ENCODE assay signal across 16 cellular contexts in the genomic region with DNA sequence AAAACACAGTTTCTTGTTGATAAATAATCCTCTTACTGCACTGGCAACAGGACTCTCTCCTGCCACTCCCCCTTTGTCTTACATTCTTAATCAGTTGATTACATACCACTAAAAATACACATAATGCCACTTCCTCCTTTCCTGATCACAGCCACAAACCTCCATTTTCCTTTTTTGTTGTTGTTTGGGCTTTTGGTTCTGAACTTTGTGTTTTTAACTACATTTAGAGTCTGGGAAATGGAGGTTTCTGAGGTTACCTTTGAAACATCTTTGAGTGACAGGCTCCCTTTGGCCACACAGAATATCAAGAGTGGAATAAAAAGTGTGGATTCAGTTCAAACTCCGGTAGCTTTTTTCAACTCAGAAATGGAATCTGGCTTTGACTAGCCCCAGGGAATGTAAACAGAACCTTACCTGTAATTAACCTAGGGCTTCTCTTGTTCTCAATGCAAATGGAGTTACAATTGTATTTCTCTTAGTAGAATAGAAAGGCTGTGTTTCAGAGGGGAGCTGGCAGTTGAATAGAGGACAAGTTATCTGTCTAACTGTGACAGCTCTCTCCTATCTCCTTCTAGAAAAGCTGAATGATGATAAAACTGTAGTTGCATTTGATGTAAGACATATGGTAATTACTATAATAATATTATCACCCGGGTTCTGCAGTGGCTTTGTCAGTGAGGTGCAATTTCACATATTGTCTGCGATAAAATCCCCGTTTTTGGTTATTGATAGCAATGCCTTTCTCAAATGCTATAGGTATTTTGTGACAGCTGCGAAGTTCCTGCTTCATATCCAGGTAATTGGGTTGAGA.
DNase-seq lines count a peak whose midpoint lies in the region; ATAC-seq, FAIRE-seq and TF ChIP-seq lines count a peak whose summit lies in the region.
"Had no signal": no experiment of that assay in that cellular context is flagged by ENCODE, and none has a peak within 500 bp of the region (broad histone marks: within the 10 kb centered on the region; RNA-seq: fewer than 3 reads in every experiment).

No MANE protein-coding gene starts in this region.

- TF ChIP-seq RAD21 in SK-N-SH (IDR thresholded peaks at IDR 0.05; ENCODE audit: low read length), result no peak

- H3K4me3 Mint-ChIP-seq in mesothelial cell of epicardium, result no peak overlapping the region
- H3K4me3 Mint-ChIP-seq: activated naive CD8-positive, alpha-beta T cell; neural crest cell had no signal

- H3K36me3 Mint-ChIP-seq in mesothelial cell of epicardium, result no peaks in the 10 kb centered on the region

- H3K27ac Mint-ChIP-seq in mesothelial cell of epicardium, result peak overlapping the region; percentile 55
- H3K27ac Mint-ChIP-seq: activated naive CD8-positive, alpha-beta T cell had no signal

- POLR2A ChIA-PET in SK-N-SH (lab: Yijun Ruan, JAX), result no interaction called here

- H3K4me1 ChIP-seq in SK-N-SH (ENCODE audit: control insufficient read depth in 1 of 2, insufficient read depth in 2 of 2, low read depth in 1 of 2, low read length in 1 of 2), result peaks cover 0 to 4% of the 10 kb centered on the region in 2 experiments; a peak in 2 of 4 replicates
- H3K4me1 ChIP-seq: BE2C had no signal

- H3K36me3 ChIP-seq in SK-N-SH (replicated peaks in 1 of 2; ENCODE audit: control insufficient read depth in 1 of 2, insufficient read depth in 2 of 2, low read length in 1 of 2), result no peaks in the 10 kb centered on the region
- H3K36me3 ChIP-seq: BE2C had no signal

- peaks cover 16% of the 10 kb centered on the region for H3K4me1 Mint-ChIP-seq in mesothelial cell of epicardium

- no peak for TF ChIP-seq CTCF in SK-N-SH (IDR thresholded peaks at IDR 0.05)
- TF ChIP-seq CTCF in mesothelial cell of epicardium (IDR thresholded peaks at IDR 0.05; ENCODE audit: unreplicated experiment), result no peak

- H3K4me3 ChIP-seq in SK-N-SH (ENCODE audit: low read depth in 2 of 2, low read length in 1 of 2), result no peak overlapping the region

- H3K27me3 ChIP-seq in SK-N-SH (ENCODE audit: insufficient read depth), result no peaks in the 10 kb centered on the region
- H3K27me3 ChIP-seq: BE2C had no signal

- no peaks in the 10 kb centered on the region for H3K9me3 ChIP-seq in SK-N-SH
- H3K9me3 ChIP-seq: BE2C had no signal

- no peaks in the 10 kb centered on the region for H3K9me2 ChIP-seq in SK-N-SH

- H3K9ac ChIP-seq in SK-N-SH, result no peak overlapping the region

- no peaks in the 10 kb centered on the region for H3K79me2 ChIP-seq in SK-N-SH (ENCODE audit: insufficient read depth)

- H3K27ac ChIP-seq in SK-N-SH (ENCODE audit: low read depth in 2 of 2, low read length in 1 of 2), result peak overlapping the region in 1 of 2 experiments; percentile 11; a peak in 1 of 4 replicates

- peaks cover 3% of the 10 kb centered on the region for H3K9me3 Mint-ChIP-seq in mesothelial cell of epicardium
- H3K9me3 Mint-ChIP-seq: neural crest cell had no signal

- H3K27me3 Mint-ChIP-seq in mesothelial cell of epicardium (ENCODE audit: low read depth), result no peaks in the 10 kb centered on the region

- no peaks in the 10 kb centered on the region for H4K20me1 ChIP-seq in SK-N-SH (ENCODE audit: insufficient read depth)

- no peak for DNase-seq in GM19239 (ENCODE audit: insufficient read length, low spot score)
- peak; percentile 90 for DNase-seq in NCI-H146 (lab: John Stamatoyannopoulos, UW)
- peak; percentile 7 for DNase-seq in SK-N-SH
- DNase-seq in mesothelial cell of epicardium (ENCODE audit: low spot score in 2 of 2, unreplicated experiment in 2 of 2), result no peak
- no peak for DNase-seq in DMS153 (lab: John Stamatoyannopoulos, UW)
- no peak for DNase-seq in mesenteric fat pad (ENCODE audit: low spot score)
- DNase-seq in kidney glomerular epithelial cell (lab: John Stamatoyannopoulos, UW), result no peak
- DNase-seq: activated CD4-positive, CD25-positive, alpha-beta regulatory T cell treated with anti-CD3 and anti-CD28 coated beads, Interleukin-2, amount 50 U/mL, for 72 hours; BE2C; cerebellar nuclear complex; NCI-H1694 treated with DMSO at 0.1 percent for 48 hours; SW 1271 had no signal

- TF ChIP-seq EP300 in SK-N-SH (IDR thresholded peaks at IDR 0.05; ENCODE audit: borderline replicate concordance in 1 of 2, low read depth in 1 of 2, low read length in 1 of 2), result no peak

- H3F3A ChIP-seq in SK-N-SH (replicated peaks; ENCODE audit: insufficient read depth), result peaks cover 3% of the 10 kb centered on the region

- no peak overlapping the region for H3K4me2 ChIP-seq in SK-N-SH

- CTCF ChIA-PET in SK-N-SH (lab: Yijun Ruan, JAX), result interaction anchor here (2.0 kb wide), 1 partner anchor 780 kb away, joined by 8 read pairs; no protein-coding TSS in a partner anchor

- WGBS in SK-N-SH (ENCODE audit: low lambda C conversion rate), result 46% methylated on average over 5 of the region's 5 CpGs

- peak overlapping the region; percentile 59; the same call in 1 of the 2 replicates for H2AFZ ChIP-seq in SK-N-SH (ENCODE audit: low read depth)

- no peak for ATAC-seq in HG02763 (IDR thresholded peaks at IDR 0.05; ENCODE audit: unreplicated experiment)
- ATAC-seq: HCT116 had no signal

- peak; percentile 31 for FAIRE-seq in GM19239 (lab: Jason Lieb, UNC)

TF ChIP-seq in SK-N-SH, 30 proteins besides CTCF, POLR2A, EP300 and RAD21:
- TF ChIP-seq YY1 (IDR thresholded peaks at IDR 0.05; ENCODE audit: low read depth), result no peak
- TF ChIP-seq, protein P1, sequence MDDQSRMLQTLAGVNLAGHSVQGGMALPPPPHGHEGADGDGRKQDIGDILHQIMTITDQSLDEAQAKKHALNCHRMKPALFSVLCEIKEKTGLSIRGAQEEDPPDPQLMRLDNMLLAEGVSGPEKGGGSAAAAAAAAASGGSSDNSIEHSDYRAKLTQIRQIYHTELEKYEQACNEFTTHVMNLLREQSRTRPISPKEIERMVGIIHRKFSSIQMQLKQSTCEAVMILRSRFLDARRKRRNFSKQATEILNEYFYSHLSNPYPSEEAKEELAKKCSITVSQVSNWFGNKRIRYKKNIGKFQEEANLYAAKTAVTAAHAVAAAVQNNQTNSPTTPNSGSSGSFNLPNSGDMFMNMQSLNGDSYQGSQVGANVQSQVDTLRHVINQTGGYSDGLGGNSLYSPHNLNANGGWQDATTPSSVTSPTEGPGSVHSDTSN (IDR thresholded peaks at IDR 0.05), result 0 out of 2 replicates have a peak, but pooled peaks have one; percentile 20
- no peak for TF ChIP-seq TCF12 (IDR thresholded peaks at IDR 0.05)
- TF ChIP-seq USF2 (IDR thresholded peaks at IDR 0.05; ENCODE audit: borderline replicate concordance, low read depth, low read length), result no peak
- TF ChIP-seq RFX5 (IDR thresholded peaks at IDR 0.05; ENCODE audit: low read length), result no peak
- peak; percentile 47; the same call in 1 of the 2 replicates for TF ChIP-seq GATA2 (CRISPR knock-in tag; IDR thresholded peaks at IDR 0.05)

Comparison
In these comparisons a context has a peak if more than half of its experiments do, and no peak if none do; other contexts are left out.
1. DNase-seq: peak in NCI-H146 (single experiment) and SK-N-SH (single experiment); none in GM19239 (single experiment), mesothelial cell of epicardium (0 of 2), DMS153 (single experiment), mesenteric fat pad (single experiment) and kidney glomerular epithelial cell (single experiment).